Comparison of ENCODE assay signal across 14 cellular contexts in the genomic region with DNA sequence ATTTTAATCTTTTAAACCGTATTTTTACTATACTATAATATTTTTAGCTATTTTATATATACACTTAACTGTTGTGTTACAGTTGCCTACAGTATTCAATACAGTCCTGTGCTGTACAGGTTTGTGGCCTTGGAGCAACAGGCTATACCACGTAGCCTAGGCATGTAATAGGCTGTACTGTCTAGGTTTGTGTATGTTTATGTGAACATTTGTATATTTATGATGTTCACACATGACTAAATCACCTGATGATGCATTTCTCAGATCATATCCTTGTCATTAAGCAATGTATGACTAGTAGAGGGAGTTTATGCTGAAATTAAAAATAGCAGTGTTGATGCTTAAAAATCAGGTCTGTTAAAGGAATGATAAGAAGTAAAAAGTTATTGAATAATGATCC.
"Had no signal": no experiment of that assay in that cellular context is flagged by ENCODE, and none has a peak within 500 bp of the region (broad histone marks: within the 10 kb centered on the region; RNA-seq: fewer than 3 reads in every experiment).

No MANE protein-coding gene starts in this region.

- H3K9me3 Mint-ChIP-seq: activated naive CD8-positive, alpha-beta T cell treated with anti-CD3 and anti-CD28 coated beads for 36 hours; activated T-cell treated with anti-CD3 and anti-CD28 coated beads, Interleukin-2, amount 50 U/mL, for 4 hours; memory B cell; nephron progenitor cell; stimulated activated naive B cell treated with anti-CD40 and anti-IgM and Interleukin-4, amounts not matched to agents 10 μg/mL and 1 μg/mL and 100 μg/mL, for 72 hours had no signal

- H3K4me3 ChIP-seq: breast epithelium, left ventricle myocardium inferior, psoas muscle, right lobe of liver had no signal

- H3K27ac ChIP-seq: breast epithelium, left ventricle myocardium inferior, psoas muscle, right lobe of liver had no signal

- H3K4me1 ChIP-seq: breast epithelium, right lobe of liver had no signal

- H3K27ac Mint-ChIP-seq: activated naive CD8-positive, alpha-beta T cell treated with anti-CD3 and anti-CD28 coated beads for 36 hours; memory B cell; nephron progenitor cell; stimulated activated naive B cell treated with anti-CD40 and anti-IgM and Interleukin-4, amounts not matched to agents 10 μg/mL and 1 μg/mL and 100 μg/mL, for 72 hours had no signal

- H3K27me3 Mint-ChIP-seq: activated naive CD8-positive, alpha-beta T cell treated with anti-CD3 and anti-CD28 coated beads for 36 hours; memory B cell; stimulated activated naive B cell treated with anti-CD40 and anti-IgM and Interleukin-4, amounts not matched to agents 10 μg/mL and 1 μg/mL and 100 μg/mL, for 72 hours had no signal

- H3K9me3 ChIP-seq: breast epithelium, left ventricle myocardium inferior, psoas muscle, right lobe of liver had no signal

- H3K27me3 ChIP-seq: breast epithelium, right lobe of liver had no signal

- DNase-seq: activated CD4-positive, alpha-beta T cell treated with anti-CD3 and anti-CD28 coated beads for 4 hours; activated gamma-delta T cell treated with Interleukin-2 at 50 U/mL for 16 hours; activated naive CD8-positive, alpha-beta T cell treated with anti-CD3 and anti-CD28 coated beads for 36 hours; activated T-cell treated with anti-CD3 and anti-CD28 coated beads, Interleukin-2, amount 50 U/mL, for 4 hours; anterior cingulate cortex; islet precursor cell; left ventricle myocardium inferior; nephron progenitor cell; psoas muscle; right lobe of liver; stimulated activated naive B cell treated with anti-CD40 and anti-IgM and Interleukin-4, amounts not matched to agents 10 μg/mL and 1 μg/mL and 100 μg/mL, for 72 hours; T-helper 9 cell had no signal

- ATAC-seq: psoas muscle; right lobe of liver; stimulated activated naive B cell treated with anti-CD40 and anti-IgM and Interleukin-4, amounts not matched to agents 10 μg/mL and 1 μg/mL and 100 μg/mL, for 72 hours had no signal

- H3K4me3 Mint-ChIP-seq: activated naive CD8-positive, alpha-beta T cell treated with anti-CD3 and anti-CD28 coated beads for 36 hours; memory B cell; nephron progenitor cell; stimulated activated naive B cell treated with anti-CD40 and anti-IgM and Interleukin-4, amounts not matched to agents 10 μg/mL and 1 μg/mL and 100 μg/mL, for 72 hours had no signal

- H3K36me3 ChIP-seq: breast epithelium, left ventricle myocardium inferior, right lobe of liver had no signal
